20 cellular contexts compared by ENCODE assay signal in genomic region chr3:5331567-5332269, GRCh38.
"Had no signal": no experiment of that assay in that cellular context is flagged by ENCODE, and none has a peak within 500 bp of the region (broad histone marks: within the 10 kb centered on the region; RNA-seq: fewer than 3 reads in every experiment).

No MANE protein-coding gene starts in this region.

- H3K27me3 Mint-ChIP-seq: memory B cell; stimulated activated memory B cell treated with anti-CD40 and anti-IgM and Interleukin-4, amounts not matched to agents 10 μg/mL and 1 μg/mL and 100 μg/mL, for 72 hours had no signal

- H3K4me3 Mint-ChIP-seq: memory B cell; natural killer cell; neural crest cell; stimulated activated memory B cell treated with anti-CD40 and anti-IgM and Interleukin-4, amounts not matched to agents 10 μg/mL and 1 μg/mL and 100 μg/mL, for 72 hours; type B pancreatic cell had no signal

- H3K4me3 ChIP-seq: lung, psoas muscle, skin epidermis, spleen, testis, tibial artery had no signal

- H3K9me3 Mint-ChIP-seq: memory B cell, natural killer cell, neural crest cell had no signal

- H3K27ac ChIP-seq: psoas muscle, skin epidermis, spleen, testis, tibial artery had no signal

- H3K4me1 Mint-ChIP-seq: natural killer cell, neural crest cell had no signal

- ATAC-seq: left lobe of liver; natural killer cell; psoas muscle; right cardiac atrium; stimulated activated naive CD8-positive, alpha-beta T cell treated with anti-CD3 and anti-CD28 coated beads, Interleukin-15, Interleukin-2, amounts not matched to agents 100 U/mL and 50 U/mL, for 24 hours had no signal

- H3K4me1 ChIP-seq: psoas muscle, spleen, testis, tibial artery had no signal

- DNase-seq: cortex of kidney; effector CD4-positive, alpha-beta T cell; kidney; natural killer cell; psoas muscle; right cardiac atrium; spleen; stimulated activated CD4-positive, alpha-beta T cell treated with anti-CD3 and anti-CD28 coated beads, Interleukin-4, amount 100 ng/mL, for 4 hours; stimulated activated naive CD8-positive, alpha-beta T cell treated with anti-CD3 and anti-CD28 coated beads, Interleukin-15, Interleukin-2, amounts not matched to agents 100 U/mL and 50 U/mL, for 24 hours; substantia nigra; testis; tibial artery had no signal

- H3K36me3 ChIP-seq: spleen, tibial artery had no signal

- H3K27me3 ChIP-seq: spleen, testis, tibial artery had no signal

- H3K27ac Mint-ChIP-seq: memory B cell; natural killer cell; stimulated activated memory B cell treated with anti-CD40 and anti-IgM and Interleukin-4, amounts not matched to agents 10 μg/mL and 1 μg/mL and 100 μg/mL, for 72 hours; type B pancreatic cell had no signal

- FAIRE-seq: frontal cortex, kidney had no signal

- H3K9me3 ChIP-seq: psoas muscle, spleen, testis, tibial artery had no signal

- H3K36me3 Mint-ChIP-seq: memory B cell; natural killer cell; stimulated activated memory B cell treated with anti-CD40 and anti-IgM and Interleukin-4, amounts not matched to agents 10 μg/mL and 1 μg/mL and 100 μg/mL, for 72 hours had no signal
